8 cellular contexts compared by ENCODE assay signal in genomic region chr10:87093461-87094372, GRCh38. TPM values are rescaled to one million over a fixed set of nuclear protein-coding genes. Genes with fewer than 3 reads are reported as not detected.
DNase-seq lines count a peak whose midpoint lies in the region; ATAC-seq lines count a peak whose summit lies in the region.

No MANE protein-coding gene starts in this region.

- H2BK5ac ChIP-seq in mesenchymal stem cell (ENCODE audit: low read depth, low read length, poor library complexity, severe bottlenecking) = no peak overlapping the region

- peak overlapping the region in 1 of 2 experiments; percentile 41 for H3K4ac ChIP-seq in mesenchymal stem cell (ENCODE audit: low read depth in 1 of 2, low read length in 2 of 2)

- H3K27me3 ChIP-seq in mesenchymal stem cell (ENCODE audit: control insufficient read depth in 1 of 2, insufficient read depth in 1 of 2, low read length in 2 of 2) = no peaks in the 10 kb centered on the region

- no peak overlapping the region for H2AK5ac ChIP-seq in mesenchymal stem cell (ENCODE audit: low read length, severe bottlenecking)

- H4K8ac ChIP-seq in mesenchymal stem cell (ENCODE audit: low read length) = peak overlapping the region; percentile 45

- peaks cover 5 to 24% of the 10 kb centered on the region in 2 experiments for H3K36me3 ChIP-seq in mesenchymal stem cell (ENCODE audit: control insufficient read depth in 1 of 2, insufficient read depth in 2 of 2, low read depth in 1 of 2, low read length in 2 of 2)

- 0% methylated on average over 26 of the region's 41 CpGs for WGBS in mesenchymal stem cell

- ATAC-seq in HG02588 (IDR thresholded peaks at IDR 0.05; ENCODE audit: unreplicated experiment) = peak; percentile 25
- ATAC-seq in effector memory CD8-positive, alpha-beta T cell (replicated peaks) = peak; percentile 8

- H3K4me3 ChIP-seq in mesenchymal stem cell (ENCODE audit: insufficient read depth in 1 of 2, low read depth in 1 of 2, low read length in 2 of 2) = peak overlapping the region; percentile 69 to 96

- no peaks in the 10 kb centered on the region for H3K79me1 ChIP-seq in mesenchymal stem cell (replicated peaks; ENCODE audit: low read length, poor library complexity, severe bottlenecking)

- no peak overlapping the region for H2BK12ac ChIP-seq in mesenchymal stem cell (ENCODE audit: low read length in 2 of 2)

- peaks cover 48% of the 10 kb centered on the region for H3K36me3 Mint-ChIP-seq in effector memory CD8-positive, alpha-beta T cell (ENCODE audit: insufficient read depth)

- peak overlapping the region; percentile 78 for H2BK15ac ChIP-seq in mesenchymal stem cell (ENCODE audit: low read depth, poor library complexity, severe bottlenecking)

- H3K9ac ChIP-seq in mesenchymal stem cell (ENCODE audit: low read length) = peak overlapping the region; percentile 96

- H3K23ac ChIP-seq in mesenchymal stem cell (ENCODE audit: low read length in 2 of 2) = peak overlapping the region; percentile 44 to 89

- H3K4me3 Mint-ChIP-seq in effector memory CD8-positive, alpha-beta T cell = peak overlapping the region; percentile 92

- peak overlapping the region; percentile 95 for H3K4me2 ChIP-seq in mesenchymal stem cell (ENCODE audit: low read length, poor library complexity, severe bottlenecking)

- peak overlapping the region in 1 of 2 experiments; percentile 60 for H3K14ac ChIP-seq in mesenchymal stem cell (ENCODE audit: low read length in 2 of 2)

- no peaks in the 10 kb centered on the region for H3K27me3 Mint-ChIP-seq in effector memory CD8-positive, alpha-beta T cell

- H3K4me1 Mint-ChIP-seq in effector memory CD8-positive, alpha-beta T cell (ENCODE audit: low read depth in 2 of 2) = peaks cover 35 to 50% of the 10 kb centered on the region in 2 donors

- peaks cover 7% of the 10 kb centered on the region for H3K4me1 ChIP-seq in mesenchymal stem cell (ENCODE audit: control insufficient read depth, insufficient read depth, low read depth, low read length)

- peak; percentile 11 for DNase-seq in NCI-H1105 treated with DMSO at 0.1 percent for 48 hours (lab: John Stamatoyannopoulos, UW)
- DNase-seq in NCI-H1105 (lab: John Stamatoyannopoulos, UW) = no peak
- peak; percentile 20 for DNase-seq in NCI-H146 treated with DMSO at 0.1 percent for 48 hours (lab: John Stamatoyannopoulos, UW; ENCODE audit: unreplicated experiment)
- DNase-seq in activated CD8-positive, alpha-beta memory T cell treated with anti-CD3 and anti-CD28 coated beads for 24 hours = peak; percentile 87
- peak; percentile 54 to 61 (median 55) for DNase-seq in effector memory CD8-positive, alpha-beta T cell
- DNase-seq in mesenchymal stem cell = peak; percentile 66
- DNase-seq in stimulated activated CD8-positive, alpha-beta memory T cell treated with anti-CD3 and anti-CD28 coated beads, Interleukin-12 subunit alpha, Interleukin-12 subunit beta, amount 100 ng/mL, for 4 hours (ENCODE audit: low read depth) = peak; percentile 50

- no peaks in the 10 kb centered on the region for H3K9me3 Mint-ChIP-seq in effector memory CD8-positive, alpha-beta T cell

- H2BK120ac ChIP-seq in mesenchymal stem cell (ENCODE audit: low read depth, low read length) = peak overlapping the region; percentile 54

- peak overlapping the region; percentile 53 for H4K91ac ChIP-seq in mesenchymal stem cell (ENCODE audit: low read length)

- H3K27ac ChIP-seq in mesenchymal stem cell (ENCODE audit: low read length, poor library complexity, severe bottlenecking) = peak overlapping the region; percentile 75

- H3K18ac ChIP-seq in mesenchymal stem cell (ENCODE audit: low read depth in 1 of 2, low read length in 2 of 2) = peak overlapping the region; percentile 73 to 95

- H3K27ac Mint-ChIP-seq in effector memory CD8-positive, alpha-beta T cell = peak overlapping the region; percentile 93 to 95

- H2AFZ ChIP-seq in mesenchymal stem cell (ENCODE audit: low read depth, low read length) = no peak overlapping the region

- no peaks in the 10 kb centered on the region for H3K9me3 ChIP-seq in mesenchymal stem cell (ENCODE audit: control insufficient read depth, low read length)

RNA-seq across cellular contexts. Expression of gene GLUD1, which starts 0.9 kb away (rescaled TPM):
- polyA plus RNA-seq in mesenchymal stem cell (2013, experiment 1 of 2) = 78.1 TPM
- 78.6 TPM for polyA plus RNA-seq in mesenchymal stem cell (2013, experiment 2 of 2)

RNA-seq across cellular contexts. Expression of gene SHLD2, which starts 1.3 kb away (rescaled TPM):
- polyA plus RNA-seq in mesenchymal stem cell (2013, experiment 1 of 2) = 18.6 TPM
- 18.6 TPM for polyA plus RNA-seq in mesenchymal stem cell (2013, experiment 2 of 2)
